ENCODE assay signal across 1 cellular context in genomic region chr7:78563186-78563585, GRCh38.
TF ChIP-seq lines count a peak whose summit lies in the region.

No MANE protein-coding gene starts in this region.

TF ChIP-seq in H1, 55 proteins besides CTCF, POLR2A, EP300 and RAD21:
- TF ChIP-seq KDM5A (IDR thresholded peaks at IDR 0.05; ENCODE audit: low read length) = no peak
- TF ChIP-seq RXRA (IDR thresholded peaks at IDR 0.05; ENCODE audit: insufficient read depth, low read depth, low read length) = no peak
- no peak for TF ChIP-seq GABPA (IDR thresholded peaks at IDR 0.05; ENCODE audit: borderline replicate concordance, insufficient read depth, low read length)
- no peak for TF ChIP-seq TBP (IDR thresholded peaks at IDR 0.05; ENCODE audit: low read depth, low read length)
- peak; percentile 56 for TF ChIP-seq NANOG (IDR thresholded peaks at IDR 0.05; ENCODE audit: insufficient read depth, low read depth, low read length, poor library complexity, severe bottlenecking)
- peak in 1 of 2 experiments; percentile 72; a peak in 1 of 4 replicates for TF ChIP-seq HDAC2 (IDR thresholded peaks at IDR 0.05; ENCODE audit: borderline replicate concordance in 1 of 2, low read depth in 2 of 2, low read length in 2 of 2)
- 0 out of 2 replicates have a peak, but pooled peaks have one; percentile 15 for TF ChIP-seq E2F6 (IDR thresholded peaks at IDR 0.05)
- TF ChIP-seq, protein P1, sequence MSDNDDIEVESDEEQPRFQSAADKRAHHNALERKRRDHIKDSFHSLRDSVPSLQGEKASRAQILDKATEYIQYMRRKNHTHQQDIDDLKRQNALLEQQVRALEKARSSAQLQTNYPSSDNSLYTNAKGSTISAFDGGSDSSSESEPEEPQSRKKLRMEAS (IDR thresholded peaks at IDR 0.05) = peak; percentile 39; the same call in 1 of the 2 replicates
- TF ChIP-seq KDM1A (IDR thresholded peaks at IDR 0.05; ENCODE audit: borderline replicate concordance, low read length) = no peak
TF ChIP-seq in H1: peak in this region for 4.
